ENCODE assay signal across 11 cellular contexts in the genomic region with DNA sequence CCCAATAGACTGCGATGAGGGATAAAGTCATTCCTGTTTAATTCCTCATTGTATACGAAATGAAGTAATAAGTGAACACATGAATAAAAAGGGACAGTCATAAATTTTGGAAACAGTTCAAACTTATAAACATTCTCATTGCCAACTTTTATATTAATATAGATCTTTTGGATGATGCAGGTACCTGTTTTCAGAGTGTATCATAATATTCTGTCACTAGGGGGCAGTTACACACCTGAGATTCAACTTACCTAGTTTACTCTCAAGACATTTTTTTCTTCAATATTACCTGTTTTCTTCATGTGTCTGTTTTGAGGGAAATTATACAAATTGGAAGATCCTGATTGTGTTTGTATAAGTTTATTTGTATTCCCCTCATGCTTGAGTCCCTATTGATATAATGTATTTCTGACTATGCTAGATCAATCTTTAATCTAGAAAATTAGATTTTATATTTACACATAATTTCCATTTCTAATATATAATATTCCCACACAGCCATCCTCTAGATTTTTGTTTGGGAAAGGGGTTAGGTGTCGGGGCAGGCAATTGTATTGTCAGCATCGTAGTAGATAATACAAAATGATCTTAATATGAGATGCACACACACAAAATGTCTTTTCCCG. TPM values are rescaled to one million over a fixed set of nuclear protein-coding genes. Genes with fewer than 3 reads are reported as not detected.
DNase-seq lines count a peak whose midpoint lies in the region; TF ChIP-seq lines count a peak whose summit lies in the region.
"Had no signal": no experiment of that assay in that cellular context is flagged by ENCODE, and none has a peak within 500 bp of the region (broad histone marks: within the 10 kb centered on the region; RNA-seq: fewer than 3 reads in every experiment).

No MANE protein-coding gene starts in this region.

- no peak overlapping the region for H2AFZ ChIP-seq in MM.1S (ENCODE audit: low read length)

- TF ChIP-seq CTCF in MM.1S (IDR thresholded peaks at IDR 0.05; ENCODE audit: low read length) = peak; percentile 62
- peak; percentile 18 to 63 (median 58) for TF ChIP-seq CTCF in prostate gland (IDR thresholded peaks at IDR 0.05)

- no peaks in the 10 kb centered on the region for H3K9me3 ChIP-seq in MM.1S (replicated peaks; ENCODE audit: insufficient read depth, low read length)
- H3K9me3 ChIP-seq in prostate gland = no peaks in the 10 kb centered on the region

- no peaks in the 10 kb centered on the region for H4K20me1 ChIP-seq in MM.1S (ENCODE audit: insufficient read depth, low read length)

- H3K27me3 ChIP-seq in MM.1S (replicated peaks; ENCODE audit: insufficient read depth, low read length) = no peaks in the 10 kb centered on the region
- no peaks in the 10 kb centered on the region for H3K27me3 ChIP-seq in prostate gland (replicated peaks; ENCODE audit: insufficient read depth)

- no peak overlapping the region for H3K4me3 Mint-ChIP-seq in activated naive CD4-positive, alpha-beta T cell treated with anti-CD3 and anti-CD28 coated beads, Interleukin-2, amount 10 ng/mL, durations not matched to agents 7 days and 5 days
- H3K4me3 Mint-ChIP-seq: dendritic cell treated with granulocyte-macrophage colony-stimulating factor and Interleukin-4, amounts not matched to agents 40 ng/mL and 50 ng/mL, for 4 days; IgD-negative memory B cell had no signal

- H3K9me2 ChIP-seq in MM.1S (replicated peaks; ENCODE audit: insufficient read depth, low read length) = no peaks in the 10 kb centered on the region

- H3K36me3 ChIP-seq in MM.1S (replicated peaks; ENCODE audit: insufficient read depth, low read length) (no peaks in the 10 kb centered on the region), prostate gland (no peaks in the 10 kb centered on the region)

- H3K79me2 ChIP-seq in MM.1S (ENCODE audit: low read length) = peaks cover 24% of the 10 kb centered on the region

- H3K4me1 Mint-ChIP-seq in activated naive CD4-positive, alpha-beta T cell treated with anti-CD3 and anti-CD28 coated beads, Interleukin-2, amount 10 ng/mL, durations not matched to agents 7 days and 5 days = peaks cover 27% of the 10 kb centered on the region

- peaks cover 21% of the 10 kb centered on the region for H3K36me3 Mint-ChIP-seq in activated naive CD4-positive, alpha-beta T cell treated with anti-CD3 and anti-CD28 coated beads, Interleukin-2, amount 10 ng/mL, durations not matched to agents 7 days and 5 days

- 38% methylated on average over 5 of the region's 5 CpGs for WGBS in prostate gland

- no peak overlapping the region for H3K27ac Mint-ChIP-seq in activated naive CD4-positive, alpha-beta T cell treated with anti-CD3 and anti-CD28 coated beads, Interleukin-2, amount 10 ng/mL, durations not matched to agents 7 days and 5 days
- H3K27ac Mint-ChIP-seq: dendritic cell treated with granulocyte-macrophage colony-stimulating factor and Interleukin-4, amounts not matched to agents 40 ng/mL and 50 ng/mL, for 4 days had no signal

- intact Hi-C loops in prostate gland (cut with DNase I) = loop anchor here (5.0 to 10.0 kb wide), 2 partner anchors 784 to 997 kb away; no protein-coding TSS in a partner anchor

- no peak for TF ChIP-seq POLR2A in prostate gland (IDR thresholded peaks at IDR 0.05)

- CTCF ChIA-PET in activated naive CD4-positive, alpha-beta T cell treated with anti-CD3 and anti-CD28 coated beads, Interleukin-2, amount 10 ng/mL, durations not matched to agents 7 days and 5 days (lab: Charles Lee) = interaction anchor here (0.7 to 6.2 kb wide), 6 partner anchors 8 to 782 kb away, joined by 3 to 27 read pairs (median 5); no protein-coding TSS in a partner anchor

- H3K4me1 ChIP-seq in MM.1S (ENCODE audit: low read length) (0 out of 2 replicates have a peak, but pooled peaks cover 6% of the 10 kb centered on the region), prostate gland (replicated peaks) (no peaks in the 10 kb centered on the region)

- no peak overlapping the region for H3K27ac ChIP-seq in MM.1S (ENCODE audit: low read length)
- H3K27ac ChIP-seq in prostate gland = no peak overlapping the region

- H3K4me3 ChIP-seq in MM.1S (ENCODE audit: low read length) (no peak overlapping the region), prostate gland (no peak overlapping the region)

- H3K9ac ChIP-seq in MM.1S (ENCODE audit: low read length) = no peak overlapping the region

- no peaks in the 10 kb centered on the region for H3K9me3 Mint-ChIP-seq in activated naive CD4-positive, alpha-beta T cell treated with anti-CD3 and anti-CD28 coated beads, Interleukin-2, amount 10 ng/mL, durations not matched to agents 7 days and 5 days
- H3K9me3 Mint-ChIP-seq: dendritic cell treated with granulocyte-macrophage colony-stimulating factor and Interleukin-4, amounts not matched to agents 40 ng/mL and 50 ng/mL, for 4 days had no signal

- no peaks in the 10 kb centered on the region for H3F3A ChIP-seq in MM.1S (ENCODE audit: insufficient read depth, low read length)

- H3K4me2 ChIP-seq in MM.1S (ENCODE audit: low read depth, low read length) = no peak overlapping the region

- H3K27me3 Mint-ChIP-seq in activated naive CD4-positive, alpha-beta T cell treated with anti-CD3 and anti-CD28 coated beads, Interleukin-2, amount 10 ng/mL, durations not matched to agents 7 days and 5 days = no peaks in the 10 kb centered on the region
- H3K27me3 Mint-ChIP-seq: dendritic cell treated with granulocyte-macrophage colony-stimulating factor and Interleukin-4, amounts not matched to agents 40 ng/mL and 50 ng/mL, for 4 days; IgD-negative memory B cell had no signal

- DNase-seq in DMS 273 (lab: John Stamatoyannopoulos, UW; ENCODE audit: unreplicated experiment) = peak; percentile 6
- DNase-seq in DMS 273 treated with DMSO at 0.1 percent for 48 hours (lab: John Stamatoyannopoulos, UW) = no peak
- DNase-seq in MM.1S = peak; percentile 36
- DNase-seq in dermis blood vessel endothelial cell = peak; percentile 37
- DNase-seq in prostate gland (ENCODE audit: low spot score) = no peak
- no peak for DNase-seq in SKM-1 (lab: John Stamatoyannopoulos, UW; ENCODE audit: unreplicated experiment)
- no peak for DNase-seq in dedifferentiated amniotic fluid mesenchymal stem cell (ENCODE audit: extremely low spot score)
- no peak for DNase-seq in activated naive CD4-positive, alpha-beta T cell treated with anti-CD3 and anti-CD28 coated beads, Interleukin-2, amount 10 ng/mL, durations not matched to agents 7 days and 5 days
- DNase-seq: activated CD4-positive, alpha-beta T cell treated with anti-CD3 and anti-CD28 coated beads for 1 hour had no signal

RNA-seq across cellular contexts. Expression of a gene that starts 18.3 kb away (rescaled TPM):
- total RNA-seq in dermis blood vessel endothelial cell (9.1 and 9.2 TPM in 2 replicates), prostate gland (10 to 100 TPM; 12.8 to 21.2 TPM)

Comparison
In these comparisons a context has a peak if more than half of its experiments do, and no peak if none do; other contexts are left out.
1. DNase-seq: peak in DMS 273 (single experiment), MM.1S (single experiment) and dermis blood vessel endothelial cell (single experiment); none in DMS 273 treated with DMSO at 0.1 percent for 48 hours (single experiment), prostate gland (single experiment), SKM-1 (single experiment), dedifferentiated amniotic fluid mesenchymal stem cell (single experiment) and activated naive CD4-positive, alpha-beta T cell treated with anti-CD3 and anti-CD28 coated beads, Interleukin-2, amount 10 ng/mL, durations not matched to agents 7 days and 5 days (single experiment).